20 cellular contexts compared by ENCODE assay signal in the genomic region with DNA sequence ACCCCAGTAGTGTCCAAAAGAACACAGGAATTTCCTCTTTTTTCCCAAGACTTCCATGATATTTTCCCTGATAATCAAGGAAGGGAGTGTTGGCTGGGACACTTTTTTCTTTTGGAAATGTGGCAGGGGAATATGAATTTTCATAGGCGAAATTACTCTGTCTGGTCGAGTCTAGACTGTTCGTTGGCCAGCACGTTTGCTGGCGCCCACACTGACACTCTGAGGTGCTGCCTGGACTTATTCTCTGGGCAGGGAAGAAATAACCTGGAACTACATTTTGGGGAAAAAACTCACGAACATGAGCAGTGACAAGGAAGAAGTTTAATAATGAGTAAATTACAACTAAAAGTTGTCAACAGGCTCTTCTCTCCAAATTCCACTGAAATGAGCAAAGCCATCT.
DNase-seq lines count a peak whose midpoint lies in the region; ATAC-seq and TF ChIP-seq lines count a peak whose summit lies in the region.
"Had no signal": no experiment of that assay in that cellular context is flagged by ENCODE, and none has a peak within 500 bp of the region (broad histone marks: within the 10 kb centered on the region; RNA-seq: fewer than 3 reads in every experiment).

No MANE protein-coding gene starts in this region.

- no peaks in the 10 kb centered on the region for H3K27me3 ChIP-seq in left ventricle myocardium inferior (ENCODE audit: low read depth)
- H3K27me3 ChIP-seq in trophoblast cell (ENCODE audit: insufficient read depth, low read length), result no peaks in the 10 kb centered on the region
- no peaks in the 10 kb centered on the region for H3K27me3 ChIP-seq in aorta (ENCODE audit: control insufficient read depth in 1 of 2, insufficient read depth in 2 of 2, low read length in 1 of 2)

- no peak overlapping the region for H3K4ac ChIP-seq in trophoblast cell (ENCODE audit: low read depth, low read length)

- no peak overlapping the region for H3K4me2 ChIP-seq in trophoblast cell (ENCODE audit: low read length)

- no peak overlapping the region for H3K23ac ChIP-seq in trophoblast cell (ENCODE audit: low read length)

- peak overlapping the region; percentile 85 for H2BK12ac ChIP-seq in trophoblast cell (ENCODE audit: low read length)

- H3K4me3 ChIP-seq in left ventricle myocardium inferior (no peak overlapping the region), trophoblast cell (ENCODE audit: low read depth, low read length) (no peak overlapping the region), aorta (ENCODE audit: low read length in 2 of 2) (no peak overlapping the region)

- no peak overlapping the region for H3K18ac ChIP-seq in trophoblast cell (ENCODE audit: low read length)

- peaks cover 4% of the 10 kb centered on the region for H3K79me2 ChIP-seq in trophoblast cell (ENCODE audit: control insufficient read depth, insufficient read depth, low read length, poor library complexity)

- peak overlapping the region; percentile 69 for H4K91ac ChIP-seq in trophoblast cell (ENCODE audit: low read depth, low read length)

- H3K79me1 ChIP-seq in trophoblast cell (ENCODE audit: low read length), result peaks cover 12% of the 10 kb centered on the region

- H4K12ac ChIP-seq in trophoblast cell (ENCODE audit: low read depth, low read length), result no peak overlapping the region

- TF ChIP-seq CTCF in left ventricle myocardium inferior (IDR thresholded peaks at IDR 0.05; ENCODE audit: borderline replicate concordance), result no peak

- H3K9me3 ChIP-seq in left ventricle myocardium inferior (replicated peaks) (peaks cover 15% of the 10 kb centered on the region), trophoblast cell (ENCODE audit: insufficient read depth, low read depth, low read length) (peaks cover 2% of the 10 kb centered on the region), aorta (ENCODE audit: control insufficient read depth, low read length) (no peaks in the 10 kb centered on the region)

- ATAC-seq in Right ventricle myocardium superior (ENCODE audit: poor library complexity) (peak; percentile 53), Right ventricle myocardium inferior (no peak), aorta (ENCODE audit: low FRiP score) (peak; percentile 67)
- ATAC-seq: HCT116 had no signal

- DNase-seq in Right ventricle myocardium superior (no peak), Right ventricle myocardium inferior (ENCODE audit: missing footprints) (no peak), left ventricle myocardium inferior (no peak), trophoblast cell (no peak), aorta (no peak), pons (ENCODE audit: low spot score) (no peak)
- no peak for DNase-seq in stimulated activated CD4-positive, alpha-beta T cell treated with anti-CD3 and anti-CD28 coated beads, Interleukin-4, amount 100 ng/mL, for 1 hour
- DNase-seq in stimulated activated CD4-positive, alpha-beta T cell treated with anti-CD3 and anti-CD28 coated beads, Interleukin-2, amount 100 ng/mL, for 24 hours, result no peak
- DNase-seq: Calu3, DMS79 treated with DMSO at 0.1 percent for 48 hours, GF-D8, IMR-90, KG1, MM.1S, NCI-H2029, NCI-H2227 treated with DMSO at 0.1 percent for 48 hours, NCI-H526 treated with DMSO at 0.1 percent for 48 hours, RPMI8226, SHP77 treated with DMSO at 0.1 percent for 48 hours had no signal

- no peak overlapping the region for H3K9ac ChIP-seq in trophoblast cell (ENCODE audit: low read length)

- peak overlapping the region; percentile 57 for H2BK120ac ChIP-seq in trophoblast cell (ENCODE audit: insufficient read depth, low read length, poor library complexity)

- H3K4me1 ChIP-seq in left ventricle myocardium inferior, result peaks cover 27% of the 10 kb centered on the region
- H3K4me1 ChIP-seq in trophoblast cell (ENCODE audit: control insufficient read depth in 1 of 2, insufficient read depth in 2 of 2, low read length in 2 of 2), result peaks cover 8 to 16% of the 10 kb centered on the region in 2 experiments
- H3K4me1 ChIP-seq in aorta (ENCODE audit: control insufficient read depth in 1 of 2, insufficient read depth in 2 of 2, low read length in 2 of 2), result peaks cover 0 to 5% of the 10 kb centered on the region in 2 donors

- H4K8ac ChIP-seq in trophoblast cell (ENCODE audit: low read depth, low read length), result no peak overlapping the region

- H3K27ac ChIP-seq in left ventricle myocardium inferior (replicated peaks) (peak overlapping the region; percentile 58), trophoblast cell (ENCODE audit: low read depth, low read length) (peak overlapping the region; percentile 83), aorta (ENCODE audit: low read depth in 1 of 2, low read length in 2 of 2) (peak overlapping the region; percentile 67 to 68)

- H2AK5ac ChIP-seq in trophoblast cell (ENCODE audit: low read length), result no peak overlapping the region

- H2AFZ ChIP-seq in trophoblast cell (ENCODE audit: insufficient read depth, low read length, poor library complexity), result no peak overlapping the region

- H2BK5ac ChIP-seq in trophoblast cell (ENCODE audit: low read depth, low read length, poor library complexity), result peak overlapping the region; percentile 88

- intact Hi-C loops in Right ventricle myocardium superior (cut with DNase I) (no loop called here), Right ventricle myocardium inferior (cut with DNase I) (no loop called here), left ventricle myocardium inferior (cut with micrococcal nuclease) (no loop called here), aorta (cut with DNase I) (no loop called here)

- peaks cover 18% of the 10 kb centered on the region for H3K36me3 ChIP-seq in left ventricle myocardium inferior
- no peaks in the 10 kb centered on the region for H3K36me3 ChIP-seq in trophoblast cell (ENCODE audit: control insufficient read depth in 1 of 2, insufficient read depth in 2 of 2, low read length in 2 of 2)
- no peaks in the 10 kb centered on the region for H3K36me3 ChIP-seq in aorta (ENCODE audit: control insufficient read depth in 1 of 2, insufficient read depth in 2 of 2, low read length in 1 of 2)

- H3K14ac ChIP-seq in trophoblast cell (ENCODE audit: low read length), result no peak overlapping the region

- no CpG with 5 or more reads among the region's 6 CpGs for WGBS in trophoblast cell (ENCODE audit: extremely low coverage, insufficient coverage, insufficient read length)
- WGBS in aorta, 2 donors, result 5 to 9% methylated on average over 6 of the region's 6 CpGs
